ENCODE assay signal across 27 cellular contexts in genomic region chr12:111074559-111074958, GRCh38. TPM values are rescaled to one million over a fixed set of nuclear protein-coding genes. Genes with fewer than 3 reads are reported as not detected.
DNase-seq lines count a peak whose midpoint lies in the region; ATAC-seq and TF ChIP-seq lines count a peak whose summit lies in the region.
"Had no signal": no experiment of that assay in that cellular context is flagged by ENCODE, and none has a peak within 500 bp of the region (broad histone marks: within the 10 kb centered on the region; RNA-seq: fewer than 3 reads in every experiment).

No MANE protein-coding gene starts in this region.

- POLR2A ChIA-PET in CD4-positive, alpha-beta T cell (lab: Charles Lee): interaction anchor here (1.6 kb wide), 1 partner anchor 17 kb away, joined by 3 read pairs; no protein-coding TSS in a partner anchor

- H3K9me3 Mint-ChIP-seq in CD4-positive, alpha-beta T cell: no peaks in the 10 kb centered on the region

- no peak overlapping the region for H2BK12ac ChIP-seq in neuronal stem cell (ENCODE audit: low read length)

- peak overlapping the region; percentile 37 for H3K23ac ChIP-seq in neuronal stem cell (ENCODE audit: low read depth, low read length, poor library complexity)

- no peak overlapping the region for H4K91ac ChIP-seq in neuronal stem cell (ENCODE audit: low read depth, low read length, poor library complexity)

- intact Hi-C loops in CD4-positive, alpha-beta T cell (cut with DNase I, micrococcal nuclease): no loop called here
- intact Hi-C loops in head of caudate nucleus (cut with DNase I): no loop called here

- H3K4me3 Mint-ChIP-seq in CD4-positive, alpha-beta T cell: no peak overlapping the region

- H3K27me3 ChIP-seq in CD4-positive, alpha-beta T cell (ENCODE audit: control insufficient read depth, insufficient read depth, low read length): no peaks in the 10 kb centered on the region
- no peaks in the 10 kb centered on the region for H3K27me3 ChIP-seq in neuronal stem cell (ENCODE audit: control insufficient read depth in 3 of 3, insufficient read depth in 3 of 3, low read depth in 1 of 3, low read length in 3 of 3)
- H3K27me3 ChIP-seq: brain microvascular endothelial cell, vagina had no signal

- no peaks in the 10 kb centered on the region for H3K27me3 Mint-ChIP-seq in CD4-positive, alpha-beta T cell

- H3K9me3 ChIP-seq in CD4-positive, alpha-beta T cell (ENCODE audit: control insufficient read depth, low read length): no peaks in the 10 kb centered on the region
- H3K9me3 ChIP-seq in neuronal stem cell (replicated peaks in 1 of 2; ENCODE audit: control insufficient read depth in 2 of 2, insufficient read depth in 1 of 2, low read depth in 1 of 2, low read length in 2 of 2): peaks cover 0 to 4% of the 10 kb centered on the region in 2 donors
- H3K9me3 ChIP-seq: SJSA1, suprapubic skin, vagina had no signal

- H3K36me3 Mint-ChIP-seq in CD4-positive, alpha-beta T cell (ENCODE audit: low read depth): no peaks in the 10 kb centered on the region

- no peak overlapping the region for H4K8ac ChIP-seq in neuronal stem cell (ENCODE audit: low read depth, low read length)

- no peak overlapping the region for H3K9ac ChIP-seq in neuronal stem cell (ENCODE audit: low read depth, low read length, poor library complexity)

- no peak overlapping the region for H3K4me2 ChIP-seq in neuronal stem cell (ENCODE audit: insufficient read depth, low read length, poor library complexity, severe bottlenecking)

- H2BK15ac ChIP-seq in neuronal stem cell (ENCODE audit: low read length): no peak overlapping the region

- peaks cover 2% of the 10 kb centered on the region for H3K79me1 ChIP-seq in neuronal stem cell (ENCODE audit: low read depth, low read length)

- no peak overlapping the region for H3K4ac ChIP-seq in neuronal stem cell (ENCODE audit: low read length)

- peak overlapping the region; percentile 26 for H2AK5ac ChIP-seq in neuronal stem cell (ENCODE audit: low read depth, low read length)

- H2AFZ ChIP-seq in neuronal stem cell (ENCODE audit: low read length): no peak overlapping the region

- no CpG with 5 or more reads among the region's 8 CpGs for WGBS in neuronal stem cell (ENCODE audit: extremely low coverage in 2 of 2, insufficient read length in 2 of 2, insufficient replicate concordance in 1 of 2), 2 donors

- H2BK5ac ChIP-seq in neuronal stem cell (ENCODE audit: low read length): peak overlapping the region; percentile 25

- H3K18ac ChIP-seq in neuronal stem cell (ENCODE audit: low read length): peak overlapping the region; percentile 74

- H3K4me3 ChIP-seq in neuronal stem cell (ENCODE audit: low read length in 2 of 2): no peak overlapping the region
- H3K4me3 ChIP-seq: left ventricle myocardium inferior, SJSA1, suprapubic skin, vagina had no signal

- peaks cover 2 to 4% of the 10 kb centered on the region in 2 donors for H3K4me1 ChIP-seq in neuronal stem cell (ENCODE audit: control insufficient read depth in 2 of 2, insufficient read depth in 1 of 2, low read depth in 1 of 2, low read length in 2 of 2)
- H3K4me1 ChIP-seq: left ventricle myocardium inferior, SJSA1, suprapubic skin, vagina had no signal

- peaks cover 5% of the 10 kb centered on the region for H3K4me1 Mint-ChIP-seq in CD4-positive, alpha-beta T cell (ENCODE audit: low read depth)

- H3K27ac ChIP-seq in CD4-positive, alpha-beta T cell (ENCODE audit: low read depth, low read length): no peak overlapping the region
- H3K27ac ChIP-seq in neuronal stem cell (replicated peaks; ENCODE audit: low read length): no peak overlapping the region
- H3K27ac ChIP-seq: brain microvascular endothelial cell, HL-60, left ventricle myocardium inferior, SJSA1, suprapubic skin, vagina had no signal

- no peak for DNase-seq in CD4-positive, alpha-beta T cell
- peak; percentile 25 for DNase-seq in NCI-H1694 treated with DMSO at 0.1 percent for 48 hours (lab: John Stamatoyannopoulos, UW)
- peak; percentile 3 for DNase-seq in dermis blood vessel endothelial cell
- no peak for DNase-seq in neuronal stem cell (ENCODE audit: low spot score)
- DNase-seq in HT-29 (ENCODE audit: low spot score): no peak
- no peak for DNase-seq in NCI-H510A treated with DMSO at 0.1 percent for 48 hours (lab: John Stamatoyannopoulos, UW)
- DNase-seq in T-helper 9 cell: no peak
- DNase-seq in head of caudate nucleus: no peak
- DNase-seq: activated gamma-delta T cell; activated T-cell treated with anti-CD3 and anti-CD28 coated beads, Interleukin-2, amount 50 U/mL, for 1 hour; brain microvascular endothelial cell; Karpas-422; left ventricle myocardium inferior; midbrain; NCI-H1930; NCI-H2227 treated with DMSO at 0.1 percent for 48 hours; right cardiac atrium; stimulated activated CD4-positive, alpha-beta T cell treated with anti-CD3 and anti-CD28 coated beads, Interleukin-2, amount 100 ng/mL, for 48 hours had no signal

- H3K36me3 ChIP-seq in neuronal stem cell (replicated peaks in 1 of 2; ENCODE audit: control insufficient read depth in 2 of 2, insufficient read depth in 2 of 2, low read length in 2 of 2): no peaks in the 10 kb centered on the region
- H3K36me3 ChIP-seq: brain microvascular endothelial cell, left ventricle myocardium inferior, SJSA1, suprapubic skin, vagina had no signal

- H3K27ac Mint-ChIP-seq in CD4-positive, alpha-beta T cell: peak overlapping the region; percentile 10

- no peak for ATAC-seq in CD4-positive, alpha-beta T cell (ENCODE audit: poor library complexity)
- ATAC-seq: activated CD4-positive, CD25-positive, alpha-beta regulatory T cell treated with anti-CD3 and anti-CD28 coated beads, Interleukin-2, amount 50 U/mL, for 24 hours; HCT116 had no signal

- peak overlapping the region; percentile 76 for H3K14ac ChIP-seq in neuronal stem cell (ENCODE audit: low read length)

- CTCF ChIA-PET in CD4-positive, alpha-beta T cell (lab: Charles Lee): no interaction called here

- H2BK120ac ChIP-seq in neuronal stem cell (ENCODE audit: low read depth, low read length): peak overlapping the region; percentile 51

- no peak for TF ChIP-seq CTCF in CD4-positive, alpha-beta T cell (IDR thresholded peaks at IDR 0.05)

RNA-seq across cellular contexts. Expression of gene CUX2, which starts 40.6 kb away (rescaled TPM):
- under 1 TPM; 0.20 to 0.30 TPM for total RNA-seq in CD4-positive, alpha-beta T cell
- total RNA-seq in dermis blood vessel endothelial cell: not detected in 2 replicates
- 1.9 TPM for polyA plus RNA-seq in neuronal stem cell (2013, experiment 1 of 2)
- polyA plus RNA-seq in neuronal stem cell (2013, experiment 2 of 2): 2.0 TPM
- not detected in 2 replicates for total RNA-seq in HT-29 (2014; rRNA removed; shearing (Covaris generic))
- total RNA-seq: activated CD8-positive, alpha-beta memory T cell treated with anti-CD3 and anti-CD28 coated beads for 36 hours; chondrocyte; left ventricle myocardium inferior; osteocyte; right cardiac atrium; SJSA1 had no signal
- polyA plus RNA-seq: right cardiac atrium had no signal

Comparison
In these comparisons a context has a peak if more than half of its experiments do, and no peak if none do; other contexts are left out.
1. DNase-seq: peak in NCI-H1694 treated with DMSO at 0.1 percent for 48 hours (single experiment) and dermis blood vessel endothelial cell (single experiment); none in CD4-positive, alpha-beta T cell (0 of 10), neuronal stem cell (single experiment), HT-29 (single experiment), NCI-H510A treated with DMSO at 0.1 percent for 48 hours (single experiment), T-helper 9 cell (single experiment) and head of caudate nucleus (0 of 42).